ENCODE assay signal across 9 cellular contexts in genomic region chr15:85030301-85031049, GRCh38. TPM values are rescaled to one million over a fixed set of nuclear protein-coding genes. Genes with fewer than 3 reads are reported as not detected.
A peak's percentile ranks its signal among the peaks of the same experiment; 100 is the strongest.
DNase-seq lines count a peak whose midpoint lies in the region; ATAC-seq and TF ChIP-seq lines count a peak whose summit lies in the region.
"Had no signal": no experiment of that assay in that cellular context is flagged by ENCODE, and none has a peak within 500 bp of the region (broad histone marks: within the 10 kb centered on the region; RNA-seq: fewer than 3 reads in every experiment).

No MANE protein-coding gene starts in this region.

- H3K36me3 ChIP-seq in CD8-positive, alpha-beta memory T cell (ENCODE audit: insufficient read depth, low read length), result no peaks in the 10 kb centered on the region
- H3K36me3 ChIP-seq in mammary epithelial cell (ENCODE audit: insufficient read depth, low read length) (no peaks in the 10 kb centered on the region), muscle layer of duodenum (ENCODE audit: control insufficient read depth in 1 of 2, insufficient read depth in 2 of 2, low read length in 2 of 2) (no peaks in the 10 kb centered on the region)

- peaks cover 47% of the 10 kb centered on the region for H3K4me1 ChIP-seq in CD8-positive, alpha-beta memory T cell (ENCODE audit: insufficient read depth, low read length)
- H3K4me1 ChIP-seq in mammary epithelial cell (ENCODE audit: insufficient read depth, low read length) (peaks cover 12% of the 10 kb centered on the region), muscle layer of duodenum (ENCODE audit: control insufficient read depth in 1 of 2, insufficient read depth in 2 of 2, low read length in 2 of 2) (peaks cover 26 to 37% of the 10 kb centered on the region in 2 donors)

- CTCF ChIA-PET in CD8-positive, alpha-beta memory T cell (lab: Charles Lee), result interaction anchor here (0.9 to 1.4 kb wide), 3 partner anchors 12 to 79 kb away, joined by 3 to 4 read pairs (median 3); no protein-coding TSS in a partner anchor
- CTCF ChIA-PET in mammary epithelial cell (lab: Charles Lee; ENCODE audit: low non-redundant PET), result no interaction called here

- POLR2A ChIA-PET in CD8-positive, alpha-beta memory T cell (lab: Charles Lee), result no interaction called here

- peak overlapping the region; percentile 10 to 96 (median 74) for H3K27ac Mint-ChIP-seq in CD8-positive, alpha-beta memory T cell

- peak overlapping the region; percentile 41 for H2AFZ ChIP-seq in mammary epithelial cell (ENCODE audit: low read depth, low read length)

- H3K79me2 ChIP-seq in mammary epithelial cell (ENCODE audit: insufficient read depth, low read length), result peaks cover 51% of the 10 kb centered on the region

- H3K9me3 Mint-ChIP-seq in CD8-positive, alpha-beta memory T cell, result no peaks in the 10 kb centered on the region
- H3K9me3 Mint-ChIP-seq: IgD-negative memory B cell had no signal

- no peaks in the 10 kb centered on the region for H3K9me3 ChIP-seq in CD8-positive, alpha-beta memory T cell (ENCODE audit: low read length)
- H3K9me3 ChIP-seq in mammary epithelial cell (replicated peaks; ENCODE audit: insufficient read depth, low read length) (no peaks in the 10 kb centered on the region), muscle layer of duodenum (ENCODE audit: control insufficient read depth in 1 of 2, low read length in 2 of 2) (no peaks in the 10 kb centered on the region)

- peak in 1 of 5 donors; percentile 11 for DNase-seq in CD8-positive, alpha-beta memory T cell
- DNase-seq in HPDE6-E6E7 (ENCODE audit: extremely low spot score) (peak; percentile 71), mammary epithelial cell (peak; percentile 53), amniotic stem cell (lab: John Stamatoyannopoulos, UW) (no peak), NCI-H2227 treated with DMSO at 0.1 percent for 48 hours (lab: John Stamatoyannopoulos, UW) (no peak)
- DNase-seq in central memory CD4-positive, alpha-beta T cell, result no peak

- H3K27me3 Mint-ChIP-seq in CD8-positive, alpha-beta memory T cell, result peaks cover 0 to 4% of the 10 kb centered on the region in 2 donors
- H3K27me3 Mint-ChIP-seq: IgD-negative memory B cell had no signal

- ATAC-seq in HG03342 (IDR thresholded peaks at IDR 0.05; ENCODE audit: unreplicated experiment), result no peak

- no peaks in the 10 kb centered on the region for H3K27me3 ChIP-seq in CD8-positive, alpha-beta memory T cell (ENCODE audit: insufficient read depth, low read length, poor library complexity, severe bottlenecking)
- H3K27me3 ChIP-seq in mammary epithelial cell (ENCODE audit: insufficient read depth, low read length) (no peaks in the 10 kb centered on the region), muscle layer of duodenum (ENCODE audit: low read depth, low read length) (no peaks in the 10 kb centered on the region)

- peaks cover 1% of the 10 kb centered on the region for H4K20me1 ChIP-seq in mammary epithelial cell (ENCODE audit: insufficient read depth, low read length)

- 78% methylated on average over 3 of the region's 3 CpGs for WGBS in mammary epithelial cell (ENCODE audit: low coverage, missing lambda C conversion rate)

- intact Hi-C loops in mammary epithelial cell (cut with micrococcal nuclease), result no loop called here

- no peak overlapping the region for H3K9ac ChIP-seq in mammary epithelial cell (ENCODE audit: insufficient read depth, low read length)

- H3K4me3 ChIP-seq in CD8-positive, alpha-beta memory T cell (ENCODE audit: low read length), result no peak overlapping the region
- H3K4me3 ChIP-seq in mammary epithelial cell (replicated peaks in 1 of 3; ENCODE audit: insufficient read depth in 1 of 3, low read depth in 2 of 3, low read length in 3 of 3) (no peak overlapping the region), muscle layer of duodenum (ENCODE audit: low read depth in 1 of 2, low read length in 2 of 2) (no peak overlapping the region)

- BruUV-seq in mammary epithelial cell (replicated peaks; lab: Mats Ljungman, UMichigan), result no TSS peak

- no peaks in the 10 kb centered on the region for H3K36me3 Mint-ChIP-seq in CD8-positive, alpha-beta memory T cell

- in situ Hi-C loops in mammary epithelial cell (cut with MboI; ENCODE audit: low sequenced_read_pairs in 2 of 2), result no loop called here

- H3K4me1 Mint-ChIP-seq in CD8-positive, alpha-beta memory T cell, result peaks cover 49 to 66% (median 56%) of the 10 kb centered on the region in 3 donors

- peak overlapping the region in 6 of 7 donors; percentile 18 to 76 (median 58) for H3K4me3 Mint-ChIP-seq in CD8-positive, alpha-beta memory T cell

- H3K27ac ChIP-seq in CD8-positive, alpha-beta memory T cell (ENCODE audit: low read depth, low read length), result no peak overlapping the region
- no peak overlapping the region for H3K27ac ChIP-seq in mammary epithelial cell (ENCODE audit: insufficient read depth, low read depth, low read length)
- peak overlapping the region; percentile 69 for H3K27ac ChIP-seq in muscle layer of duodenum (ENCODE audit: low read length)

- H3K4me2 ChIP-seq in mammary epithelial cell (ENCODE audit: insufficient read depth, low read depth, low read length), result peak overlapping the region; percentile 34

- dilution Hi-C loops in mammary epithelial cell (cut with HindIII; ENCODE audit: low sequenced_read_pairs), result no loop called here

- TF ChIP-seq CTCF in mammary epithelial cell (conservative IDR thresholded peaks at IDR 0.05 in 1 of 2, IDR thresholded peaks at IDR 0.05 in 1 of 2; ENCODE audit: extremely low read depth in 1 of 2, insufficient read depth in 1 of 2, low read depth in 1 of 2, low read length in 2 of 2), result no peak

RNA-seq across cellular contexts. Expression of gene PDE8A, which starts 48.8 kb away (rescaled TPM):
- 10 to 100 TPM; 14.3 to 17.6 TPM for total RNA-seq in CD8-positive, alpha-beta memory T cell
- 4.4 TPM for polyA plus RNA-seq in CD8-positive, alpha-beta memory T cell
- total RNA-seq in mammary epithelial cell, result 10 to 100 TPM; 19.3 to 26.8 TPM
- polyA plus RNA-seq in mammary epithelial cell, result 22.9 TPM
- 79.3 TPM for polyA minus RNA-seq in mammary epithelial cell

Comparison
In these comparisons a context has a peak if more than half of its experiments do, and no peak if none do; other contexts are left out.
1. DNase-seq: peak in HPDE6-E6E7 (single experiment) and mammary epithelial cell (single experiment); none in amniotic stem cell (single experiment), NCI-H2227 treated with DMSO at 0.1 percent for 48 hours (single experiment) and central memory CD4-positive, alpha-beta T cell (single experiment).